In the genomic region with DNA sequence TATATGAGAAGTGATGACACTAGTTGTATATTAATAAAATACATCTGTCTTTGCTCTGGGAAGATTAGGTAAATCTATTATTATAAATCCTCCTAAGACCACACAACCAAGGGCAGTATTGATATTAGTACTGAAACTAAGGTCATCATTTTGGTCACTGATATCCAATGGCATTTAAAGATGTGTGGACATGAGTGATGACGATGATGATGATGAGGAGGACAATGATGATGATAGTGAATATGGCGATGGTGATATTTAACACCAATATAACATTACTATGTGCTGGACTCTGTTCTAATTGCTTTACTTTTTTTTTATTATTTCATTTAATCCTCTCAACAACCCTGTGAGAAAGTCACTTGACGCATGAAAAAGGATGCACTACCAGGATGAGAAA, we compare ENCODE assay signal across 20 cellular contexts.
DNase-seq lines count a peak whose midpoint lies in the region; ATAC-seq, FAIRE-seq and TF ChIP-seq lines count a peak whose summit lies in the region.
"Had no signal": no experiment of that assay in that cellular context is flagged by ENCODE, and none has a peak within 500 bp of the region (broad histone marks: within the 10 kb centered on the region; RNA-seq: fewer than 3 reads in every experiment).

No MANE protein-coding gene starts in this region.

- no peaks in the 10 kb centered on the region for H3K9me3 ChIP-seq in HepG2 (ENCODE audit: low read length)
- no peaks in the 10 kb centered on the region for H3K9me3 ChIP-seq in right lobe of liver
- no peaks in the 10 kb centered on the region for H3K9me3 ChIP-seq in HEK293 (ENCODE audit: control insufficient read depth, insufficient read depth, low read depth, low read length)
- H3K9me3 ChIP-seq in MM.1S (replicated peaks; ENCODE audit: insufficient read depth, low read length), result no peaks in the 10 kb centered on the region
- H3K9me3 ChIP-seq: BE2C, BLaER1, Caco-2 had no signal

- TF ChIP-seq CTCF in HepG2 (CRISPR knock-in tag; IDR thresholded peaks at IDR 0.05), result no peak
- no peak for TF ChIP-seq CTCF in right lobe of liver (IDR thresholded peaks at IDR 0.05)
- no peak for TF ChIP-seq CTCF in HEK293 (tag by site-specific recombination; IDR thresholded peaks at IDR 0.05)
- no peak for TF ChIP-seq CTCF in MM.1S (IDR thresholded peaks at IDR 0.05; ENCODE audit: low read length)

- H3K79me2 ChIP-seq in HepG2 (ENCODE audit: insufficient read depth, low read length) (no peaks in the 10 kb centered on the region), MM.1S (ENCODE audit: low read length) (no peaks in the 10 kb centered on the region)

- no peak for DNase-seq in HepG2 (ENCODE audit: low spot score)
- no peak for DNase-seq in right lobe of liver
- DNase-seq in stimulated activated CD8-positive, alpha-beta memory T cell treated with anti-CD3 and anti-CD28 coated beads, Interleukin-4, amount 100 ng/mL, for 48 hours, result no peak
- no peak for DNase-seq in MM.1S
- DNase-seq: ACHN; BE2C; C1 segment of cervical spinal cord; Caco-2; Calu3; CD4-positive, alpha-beta T cell; CD8-positive, alpha-beta T cell; DMS79 treated with DMSO at 0.1 percent for 48 hours; GF-D8 had no signal

- ATAC-seq in HepG2 (no peak), right lobe of liver (no peak)
- ATAC-seq: CD8-positive, alpha-beta T cell had no signal

- H3K27ac ChIP-seq in HepG2 (ENCODE audit: extremely low read length, insufficient read depth, low read length) (no peak overlapping the region), right lobe of liver (no peak overlapping the region), HEK293 (ENCODE audit: extremely low read depth, low read depth, low read length) (no peak overlapping the region), MM.1S (ENCODE audit: low read length) (no peak overlapping the region)
- H3K27ac ChIP-seq: 22Rv1, BLaER1 had no signal

- H3K36me3 ChIP-seq in HepG2 (replicated peaks in 1 of 2; ENCODE audit: control insufficient read depth in 1 of 2, insufficient read depth in 2 of 2, low read length in 2 of 2), result no peaks in the 10 kb centered on the region
- no peaks in the 10 kb centered on the region for H3K36me3 ChIP-seq in right lobe of liver
- H3K36me3 ChIP-seq in HEK293 (ENCODE audit: control insufficient read depth in 2 of 2, insufficient read depth in 1 of 2, low read length in 2 of 2), result no peaks in the 10 kb centered on the region
- H3K36me3 ChIP-seq in MM.1S (replicated peaks; ENCODE audit: insufficient read depth, low read length), result no peaks in the 10 kb centered on the region
- H3K36me3 ChIP-seq: BE2C, BLaER1 had no signal

- no peaks in the 10 kb centered on the region for H3K27me3 ChIP-seq in HepG2 (ENCODE audit: control insufficient read depth in 1 of 2, insufficient read depth in 2 of 2, low read length in 2 of 2)
- no peaks in the 10 kb centered on the region for H3K27me3 ChIP-seq in right lobe of liver
- H3K27me3 ChIP-seq in MM.1S (replicated peaks; ENCODE audit: insufficient read depth, low read length), result no peaks in the 10 kb centered on the region
- H3K27me3 ChIP-seq: BE2C had no signal

- POLR2A ChIA-PET in HepG2 (lab: Yijun Ruan, JAX), result no interaction called here
- POLR2A ChIA-PET in HEK293 (lab: Yijun Ruan, JAX), result no interaction called here

- no peaks in the 10 kb centered on the region for H3K4me1 ChIP-seq in HepG2 (ENCODE audit: insufficient read depth, low read length)
- no peaks in the 10 kb centered on the region for H3K4me1 ChIP-seq in right lobe of liver
- H3K4me1 ChIP-seq in HEK293 (ENCODE audit: control insufficient read depth, insufficient read depth, low read length), result no peaks in the 10 kb centered on the region
- peaks cover 32% of the 10 kb centered on the region for H3K4me1 ChIP-seq in MM.1S (ENCODE audit: low read length)
- H3K4me1 ChIP-seq: BE2C, Caco-2 had no signal

- H3K9me2 ChIP-seq in MM.1S (replicated peaks; ENCODE audit: insufficient read depth, low read length), result no peaks in the 10 kb centered on the region

- H3K9ac ChIP-seq in HepG2 (ENCODE audit: insufficient read depth, low read depth, low read length) (no peak overlapping the region), MM.1S (ENCODE audit: low read length) (no peak overlapping the region)
- H3K9ac ChIP-seq: BLaER1 had no signal

- H3K4me3 ChIP-seq in HepG2 (replicated peaks in 1 of 3; ENCODE audit: insufficient read depth in 1 of 3, low read depth in 2 of 3, low read length in 3 of 3), result no peak overlapping the region
- H3K4me3 ChIP-seq in right lobe of liver, result no peak overlapping the region
- no peak overlapping the region for H3K4me3 ChIP-seq in HEK293 (ENCODE audit: low read depth, low read length)
- no peak overlapping the region for H3K4me3 ChIP-seq in MM.1S (ENCODE audit: low read length)
- H3K4me3 ChIP-seq: BLaER1 had no signal

- intact Hi-C loops in HepG2 (cut with micrococcal nuclease; ENCODE audit: unreplicated experiment), result no loop called here
- intact Hi-C loops in right lobe of liver (cut with DNase I), result no loop called here

- peaks cover 11% of the 10 kb centered on the region for H3F3A ChIP-seq in MM.1S (ENCODE audit: insufficient read depth, low read length)

- no TSS peak for BruUV-seq in HepG2 (replicated peaks; lab: Mats Ljungman, UMichigan)

- 47% methylated on average over 3 of the region's 3 CpGs for WGBS in HepG2 (ENCODE audit: low lambda C conversion rate)
- 80% methylated on average over 3 of the region's 3 CpGs for WGBS in right lobe of liver (ENCODE audit: insufficient coverage, low coverage, low lambda C conversion rate, missing lambda C conversion rate)

- in situ Hi-C loops in HepG2 (cut with HindIII; ENCODE audit: extremely low pct_ligation_motif_present, low pct_unique_long_range_greater_than_20kb), result no loop called here

- FAIRE-seq in HepG2 (lab: Jason Lieb, UNC), result no peak
- FAIRE-seq: D721Med, G401.6, GM12891, GM19239 had no signal

- CTCF ChIA-PET in HepG2 (lab: Yijun Ruan, JAX; ENCODE audit: low intra/inter-chr PET ratio, low total read pairs), result no interaction called here
- CTCF ChIA-PET in HEK293 (lab: Yijun Ruan, JAX), result no interaction called here

- H2AFZ ChIP-seq in HepG2 (ENCODE audit: low read length), result no peak overlapping the region
- no peak overlapping the region for H2AFZ ChIP-seq in MM.1S (ENCODE audit: low read length)

- no peak for TF ChIP-seq EP300 in HepG2 (IDR thresholded peaks at IDR 0.05; ENCODE audit: low read depth in 2 of 2, low read length in 2 of 2)
- TF ChIP-seq EP300 in HepG2 (CRISPR knock-in tag; IDR thresholded peaks at IDR 0.05; ENCODE audit: borderline replicate concordance), result no peak

- H3K4me2 ChIP-seq in HepG2 (ENCODE audit: low read depth, low read length), result no peak overlapping the region
- H3K4me2 ChIP-seq in MM.1S (ENCODE audit: low read depth, low read length), result no peak overlapping the region
- H3K4me2 ChIP-seq: BLaER1 had no signal

- no peak for TF ChIP-seq RAD21 in HepG2 (CRISPR knock-in tag; IDR thresholded peaks at IDR 0.05)

- no peak for TF ChIP-seq POLR2A in HepG2 (IDR thresholded peaks at IDR 0.05; ENCODE audit: insufficient read depth in 1 of 2, low read depth in 2 of 2, low read length in 2 of 2)
- TF ChIP-seq POLR2A in right lobe of liver (IDR thresholded peaks at IDR 0.05), result no peak

- H4K20me1 ChIP-seq in HepG2 (ENCODE audit: insufficient read depth, low read length) (no peaks in the 10 kb centered on the region), MM.1S (ENCODE audit: insufficient read depth, low read length) (no peaks in the 10 kb centered on the region)

TF ChIP-seq in HepG2, 621 proteins besides CTCF, POLR2A, EP300 and RAD21:
- TF ChIP-seq CREB1 (IDR thresholded peaks at IDR 0.05) (peak; percentile 78), CREB1 (CRISPR knock-in tag; IDR thresholded peaks at IDR 0.05) (no peak), ZSCAN31 (CRISPR knock-in tag; IDR thresholded peaks at IDR 0.05; ENCODE audit: low read depth) (no peak)
TF ChIP-seq in HepG2: peak in this region for 1.

TF ChIP-seq in HEK293, 187 proteins besides CTCF, POLR2A, EP300 and RAD21:
- TF ChIP-seq ZNF23 (tag by site-specific recombination; IDR thresholded peaks at IDR 0.05; ENCODE audit: borderline replicate concordance) (no peak), ZFHX2 (tag by site-specific recombination; conservative IDR thresholded peaks at IDR 0.05) (no peak), ZNF133 (tag by site-specific recombination; IDR thresholded peaks at IDR 0.05) (no peak)
- TF ChIP-seq, protein P1, sequence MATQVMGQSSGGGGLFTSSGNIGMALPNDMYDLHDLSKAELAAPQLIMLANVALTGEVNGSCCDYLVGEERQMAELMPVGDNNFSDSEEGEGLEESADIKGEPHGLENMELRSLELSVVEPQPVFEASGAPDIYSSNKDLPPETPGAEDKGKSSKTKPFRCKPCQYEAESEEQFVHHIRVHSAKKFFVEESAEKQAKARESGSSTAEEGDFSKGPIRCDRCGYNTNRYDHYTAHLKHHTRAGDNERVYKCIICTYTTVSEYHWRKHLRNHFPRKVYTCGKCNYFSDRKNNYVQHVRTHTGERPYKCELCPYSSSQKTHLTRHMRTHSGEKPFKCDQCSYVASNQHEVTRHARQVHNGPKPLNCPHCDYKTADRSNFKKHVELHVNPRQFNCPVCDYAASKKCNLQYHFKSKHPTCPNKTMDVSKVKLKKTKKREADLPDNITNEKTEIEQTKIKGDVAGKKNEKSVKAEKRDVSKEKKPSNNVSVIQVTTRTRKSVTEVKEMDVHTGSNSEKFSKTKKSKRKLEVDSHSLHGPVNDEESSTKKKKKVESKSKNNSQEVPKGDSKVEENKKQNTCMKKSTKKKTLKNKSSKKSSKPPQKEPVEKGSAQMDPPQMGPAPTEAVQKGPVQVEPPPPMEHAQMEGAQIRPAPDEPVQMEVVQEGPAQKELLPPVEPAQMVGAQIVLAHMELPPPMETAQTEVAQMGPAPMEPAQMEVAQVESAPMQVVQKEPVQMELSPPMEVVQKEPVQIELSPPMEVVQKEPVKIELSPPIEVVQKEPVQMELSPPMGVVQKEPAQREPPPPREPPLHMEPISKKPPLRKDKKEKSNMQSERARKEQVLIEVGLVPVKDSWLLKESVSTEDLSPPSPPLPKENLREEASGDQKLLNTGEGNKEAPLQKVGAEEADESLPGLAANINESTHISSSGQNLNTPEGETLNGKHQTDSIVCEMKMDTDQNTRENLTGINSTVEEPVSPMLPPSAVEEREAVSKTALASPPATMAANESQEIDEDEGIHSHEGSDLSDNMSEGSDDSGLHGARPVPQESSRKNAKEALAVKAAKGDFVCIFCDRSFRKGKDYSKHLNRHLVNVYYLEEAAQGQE (tag by site-specific recombination; IDR thresholded peaks at IDR 0.05), result no peak
- TF ChIP-seq, protein P2, sequence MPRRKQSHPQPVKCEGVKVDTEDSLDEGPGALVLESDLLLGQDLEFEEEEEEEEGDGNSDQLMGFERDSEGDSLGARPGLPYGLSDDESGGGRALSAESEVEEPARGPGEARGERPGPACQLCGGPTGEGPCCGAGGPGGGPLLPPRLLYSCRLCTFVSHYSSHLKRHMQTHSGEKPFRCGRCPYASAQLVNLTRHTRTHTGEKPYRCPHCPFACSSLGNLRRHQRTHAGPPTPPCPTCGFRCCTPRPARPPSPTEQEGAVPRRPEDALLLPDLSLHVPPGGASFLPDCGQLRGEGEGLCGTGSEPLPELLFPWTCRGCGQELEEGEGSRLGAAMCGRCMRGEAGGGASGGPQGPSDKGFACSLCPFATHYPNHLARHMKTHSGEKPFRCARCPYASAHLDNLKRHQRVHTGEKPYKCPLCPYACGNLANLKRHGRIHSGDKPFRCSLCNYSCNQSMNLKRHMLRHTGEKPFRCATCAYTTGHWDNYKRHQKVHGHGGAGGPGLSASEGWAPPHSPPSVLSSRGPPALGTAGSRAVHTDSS (tag by site-specific recombination; IDR thresholded peaks at IDR 0.05), result peak; percentile 59; the same call in 1 of the 2 replicates
